In the genomic region with DNA sequence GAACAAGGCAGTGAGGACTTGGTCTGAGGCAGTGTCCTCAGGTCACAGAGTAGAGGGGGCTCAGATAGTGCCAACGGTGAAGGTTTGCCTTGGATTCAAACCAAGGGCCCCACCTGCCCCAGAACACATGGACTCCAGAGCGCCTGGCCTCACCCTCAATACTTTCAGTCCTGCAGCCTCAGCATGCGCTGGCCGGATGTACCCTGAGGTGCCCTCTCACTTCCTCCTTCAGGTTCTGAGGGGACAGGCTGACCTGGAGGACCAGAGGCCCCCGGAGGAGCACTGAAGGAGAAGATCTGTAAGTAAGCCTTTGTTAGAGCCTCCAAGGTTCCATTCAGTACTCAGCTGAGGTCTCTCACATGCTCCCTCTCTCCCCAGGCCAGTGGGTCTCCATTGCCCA, we compare ENCODE assay signal across 10 cellular contexts. TPM values are rescaled to one million over a fixed set of nuclear protein-coding genes. Genes with fewer than 3 reads are reported as not detected.
"Had no signal": no experiment of that assay in that cellular context is flagged by ENCODE, and none has a peak within 500 bp of the region (broad histone marks: within the 10 kb centered on the region; RNA-seq: fewer than 3 reads in every experiment).

No MANE protein-coding gene starts in this region.

RNA-seq across cellular contexts. Expression of gene MAGEA3, which starts 1.8 kb away (rescaled TPM):
- total RNA-seq: activated CD4-positive, alpha-beta memory T cell treated with anti-CD3 and anti-CD28 coated beads for 36 hours; activated CD4-positive, alpha-beta T cell treated with anti-CD3 and anti-CD28 coated beads for 36 hours; activated CD8-positive, alpha-beta memory T cell treated with anti-CD3 and anti-CD28 coated beads, Interleukin-2, amount 10 ng/mL, durations not matched to agents 7 days and 5 days; cardiac muscle cell; IMR-90; T-helper 1 cell treated with Interleukin-12 subunit alpha and Interleukin-12 subunit beta and Interleukin-4 antibody, amounts not matched to agents 30 ng/mL and 1 ng/mL, for 36 hours; T-helper 2 cell treated with Interferon-gamma antibody and Interleukin-4, amounts not matched to agents 100 ng/mL and 5 ng/mL, for 36 hours had no signal
- polyA plus RNA-seq: cardiac muscle cell, IMR-90 had no signal

RNA-seq across cellular contexts. Expression of gene CSAG2, which starts 8.7 kb away (rescaled TPM):
- total RNA-seq: cardiac muscle cell; IMR-90; M059J; PC-3; SJCRH30; T-helper 1 cell treated with Interleukin-12 subunit alpha and Interleukin-12 subunit beta and Interleukin-4 antibody, amounts not matched to agents 30 ng/mL and 1 ng/mL, for 36 hours; T-helper 2 cell treated with Interferon-gamma antibody and Interleukin-4, amounts not matched to agents 100 ng/mL and 5 ng/mL, for 36 hours had no signal
- polyA plus RNA-seq: cardiac muscle cell, IMR-90 had no signal

RNA-seq across cellular contexts. Expression of gene MAGEA2B, which starts 14.0 kb away (rescaled TPM):
- total RNA-seq: activated CD4-positive, alpha-beta memory T cell treated with anti-CD3 and anti-CD28 coated beads for 36 hours; activated CD4-positive, alpha-beta T cell treated with anti-CD3 and anti-CD28 coated beads for 36 hours; activated CD8-positive, alpha-beta memory T cell treated with anti-CD3 and anti-CD28 coated beads, Interleukin-2, amount 10 ng/mL, durations not matched to agents 7 days and 5 days; cardiac muscle cell; IMR-90; PC-3; T-helper 1 cell treated with Interleukin-12 subunit alpha and Interleukin-12 subunit beta and Interleukin-4 antibody, amounts not matched to agents 30 ng/mL and 1 ng/mL, for 36 hours; T-helper 2 cell treated with Interferon-gamma antibody and Interleukin-4, amounts not matched to agents 100 ng/mL and 5 ng/mL, for 36 hours had no signal
- polyA plus RNA-seq: IMR-90 had no signal

RNA-seq across cellular contexts. Expression of gene CSAG1, which starts 33.1 kb away (rescaled TPM):
- total RNA-seq: activated CD4-positive, alpha-beta memory T cell treated with anti-CD3 and anti-CD28 coated beads for 36 hours; activated CD4-positive, alpha-beta T cell treated with anti-CD3 and anti-CD28 coated beads for 36 hours; activated CD8-positive, alpha-beta memory T cell treated with anti-CD3 and anti-CD28 coated beads, Interleukin-2, amount 10 ng/mL, durations not matched to agents 7 days and 5 days; cardiac muscle cell; IMR-90; PC-3; T-helper 1 cell treated with Interleukin-12 subunit alpha and Interleukin-12 subunit beta and Interleukin-4 antibody, amounts not matched to agents 30 ng/mL and 1 ng/mL, for 36 hours; T-helper 2 cell treated with Interferon-gamma antibody and Interleukin-4, amounts not matched to agents 100 ng/mL and 5 ng/mL, for 36 hours had no signal
- polyA plus RNA-seq: cardiac muscle cell, IMR-90 had no signal

RNA-seq across cellular contexts. Expression of gene MAGEA12, which starts 33.2 kb away (rescaled TPM):
- total RNA-seq: activated CD4-positive, alpha-beta memory T cell treated with anti-CD3 and anti-CD28 coated beads for 36 hours; activated CD4-positive, alpha-beta T cell treated with anti-CD3 and anti-CD28 coated beads for 36 hours; activated CD8-positive, alpha-beta memory T cell treated with anti-CD3 and anti-CD28 coated beads, Interleukin-2, amount 10 ng/mL, durations not matched to agents 7 days and 5 days; cardiac muscle cell; IMR-90; T-helper 1 cell treated with Interleukin-12 subunit alpha and Interleukin-12 subunit beta and Interleukin-4 antibody, amounts not matched to agents 30 ng/mL and 1 ng/mL, for 36 hours; T-helper 2 cell treated with Interferon-gamma antibody and Interleukin-4, amounts not matched to agents 100 ng/mL and 5 ng/mL, for 36 hours had no signal
- polyA plus RNA-seq: cardiac muscle cell, IMR-90 had no signal
